11 cellular contexts compared by ENCODE assay signal in genomic region chr10:57825015-57825414, GRCh38.
"Had no signal": no experiment of that assay in that cellular context is flagged by ENCODE, and none has a peak within 500 bp of the region (broad histone marks: within the 10 kb centered on the region; RNA-seq: fewer than 3 reads in every experiment).

No MANE protein-coding gene starts in this region.

- H3K9ac ChIP-seq: GM23248 had no signal

- H2AFZ ChIP-seq: GM23248, GM23338 had no signal

- FAIRE-seq: H1, H54 had no signal

- H3K4me3 ChIP-seq: GM23248, GM23338, HAP-1 had no signal

- DNase-seq: GM23248, GOT3, H7, H9, HCEC 1CT, HFFc6 had no signal

- ATAC-seq: GM23338, HCT116 had no signal

- H3K27ac ChIP-seq: GM23248 had no signal

- H3K4me2 ChIP-seq: GM23338 had no signal
